In the genomic region with DNA sequence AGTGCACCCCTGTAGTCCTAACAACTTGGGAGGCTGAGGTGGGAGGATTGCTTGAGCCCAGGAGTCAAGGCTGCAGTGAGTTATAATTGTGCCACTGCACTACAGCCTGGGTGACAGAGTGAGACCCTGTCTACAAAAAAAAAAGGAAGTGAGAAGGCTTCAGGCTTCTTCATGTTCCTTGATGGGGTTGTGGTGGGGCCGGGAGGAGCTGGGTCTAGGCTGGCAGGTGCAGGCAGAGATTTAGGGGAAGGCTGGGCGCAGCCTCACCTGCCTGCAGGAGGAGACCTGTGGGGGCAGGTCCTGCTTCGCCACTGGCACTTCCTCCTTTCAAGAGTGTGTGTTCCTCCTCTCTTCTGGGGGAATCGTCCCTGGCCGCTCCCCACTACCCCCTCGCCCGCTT, we compare ENCODE assay signal across 14 cellular contexts.
DNase-seq lines count a peak whose midpoint lies in the region; ATAC-seq, FAIRE-seq and TF ChIP-seq lines count a peak whose summit lies in the region.
"Had no signal": no experiment of that assay in that cellular context is flagged by ENCODE, and none has a peak within 500 bp of the region (broad histone marks: within the 10 kb centered on the region; RNA-seq: fewer than 3 reads in every experiment).

No MANE protein-coding gene starts in this region.

- H3K79me1 ChIP-seq in mesendoderm (ENCODE audit: low read length), result no peaks in the 10 kb centered on the region

- H3K4me1 Mint-ChIP-seq in activated CD8-positive, alpha-beta T cell treated with anti-CD3 and anti-CD28 coated beads for 36 hours (ENCODE audit: low read depth), result no peaks in the 10 kb centered on the region
- H3K4me1 Mint-ChIP-seq in chondrocyte (ENCODE audit: low read depth), result no peaks in the 10 kb centered on the region

- CTCF ChIA-PET in GM12878 (lab: Yijun Ruan, JAX), result interaction anchor here (0.6 to 2.6 kb wide), 2 partner anchors 12 to 147 kb away, joined by 3 to 7 read pairs; no protein-coding TSS in a partner anchor
- CTCF ChIA-PET in activated CD8-positive, alpha-beta T cell treated with anti-CD3 and anti-CD28 coated beads for 36 hours (lab: Charles Lee), result no interaction called here

- H3K27me3 Mint-ChIP-seq in activated CD8-positive, alpha-beta T cell treated with anti-CD3 and anti-CD28 coated beads for 36 hours, result no peaks in the 10 kb centered on the region
- peaks cover 6% of the 10 kb centered on the region for H3K27me3 Mint-ChIP-seq in chondrocyte (ENCODE audit: low read depth)

- H3K4me3 ChIP-seq in GM12878 (no peak overlapping the region), mesendoderm (ENCODE audit: low read length) (no peak overlapping the region)
- H3K4me3 ChIP-seq: BLaER1, gastroesophageal sphincter, skin epidermis, vagina had no signal

- no peak overlapping the region for H3K56ac ChIP-seq in mesendoderm (ENCODE audit: low read length)

- no peak for TF ChIP-seq POLR2A in GM12878 (IDR thresholded peaks at IDR 0.05; ENCODE audit: low read depth, low read length)

- no peak overlapping the region for H3K9ac ChIP-seq in GM12878 (ENCODE audit: control insufficient read depth, insufficient read depth, low read length)
- no peak overlapping the region for H3K9ac ChIP-seq in mesendoderm (ENCODE audit: low read length)
- H3K9ac ChIP-seq: BLaER1 had no signal

- TF ChIP-seq EP300 in GM12878 (IDR thresholded peaks at IDR 0.05; ENCODE audit: borderline replicate concordance in 1 of 2, control insufficient read depth in 1 of 2, low read depth in 2 of 2, low read length in 2 of 2), result 0 out of 4 replicates have a peak, but pooled peaks of 1 of the 2 experiments have one; percentile 21

- no peak overlapping the region for H3K27ac Mint-ChIP-seq in activated CD8-positive, alpha-beta T cell treated with anti-CD3 and anti-CD28 coated beads for 36 hours
- H3K27ac Mint-ChIP-seq in chondrocyte (ENCODE audit: unreplicated experiment), result no peak overlapping the region

- no peak overlapping the region for H2BK120ac ChIP-seq in mesendoderm (ENCODE audit: low read depth, low read length)

- no peaks in the 10 kb centered on the region for H3K36me3 ChIP-seq in GM12878 (ENCODE audit: control insufficient read depth in 2 of 2, insufficient read depth in 2 of 2, low read length in 1 of 2)
- H3K36me3 ChIP-seq in mesendoderm (ENCODE audit: control insufficient read depth, insufficient read depth, low read length), result no peaks in the 10 kb centered on the region
- H3K36me3 ChIP-seq: BLaER1, gastroesophageal sphincter, vagina had no signal

- no peak overlapping the region for H2BK5ac ChIP-seq in mesendoderm (ENCODE audit: low read length)

- peak overlapping the region; percentile 64 for H3K4me2 ChIP-seq in GM12878 (ENCODE audit: control insufficient read depth, insufficient read depth)
- no peak overlapping the region for H3K4me2 ChIP-seq in mesendoderm (ENCODE audit: low read length)
- H3K4me2 ChIP-seq: BLaER1 had no signal

- H3K27ac ChIP-seq in GM12878 (ENCODE audit: control insufficient read depth, insufficient read depth) (no peak overlapping the region; the same call in 1 of the 2 replicates), mesendoderm (ENCODE audit: low read depth, low read length) (no peak overlapping the region)
- H3K27ac ChIP-seq: BLaER1, gastroesophageal sphincter, skin epidermis, vagina had no signal

- ATAC-seq in GM21717 (IDR thresholded peaks at IDR 0.05; ENCODE audit: unreplicated experiment) (peak; percentile 69), HG03280 (IDR thresholded peaks at IDR 0.05; ENCODE audit: unreplicated experiment) (peak; percentile 72), GM12878 (peak; percentile 97)
- ATAC-seq in activated CD8-positive, alpha-beta T cell treated with anti-CD3 and anti-CD28 coated beads for 36 hours, result no peak
- ATAC-seq: gastroesophageal sphincter had no signal

- POLR2A ChIA-PET in GM12878 (lab: Charles Lee), result interaction anchor here (0.6 kb wide), 1 partner anchor 587 kb away, joined by 4 read pairs; no protein-coding TSS in a partner anchor
- POLR2A ChIA-PET in activated CD8-positive, alpha-beta T cell treated with anti-CD3 and anti-CD28 coated beads for 36 hours (lab: Charles Lee), result no interaction called here

- WGBS in GM12878 (ENCODE audit: insufficient coverage, insufficient replicate concordance, low lambda C conversion rate, missing lambda C conversion rate), result 51% methylated on average over 7 of the region's 7 CpGs
- no CpG with 5 or more reads among the region's 7 CpGs for WGBS in mesendoderm (ENCODE audit: extremely low coverage, insufficient coverage, low lambda C conversion rate)

- no peaks in the 10 kb centered on the region for H3K79me2 ChIP-seq in GM12878 (ENCODE audit: control insufficient read depth, insufficient read depth, low read length)
- H3K79me2 ChIP-seq in mesendoderm (ENCODE audit: control insufficient read depth, insufficient read depth, low read length), result no peaks in the 10 kb centered on the region

- peaks cover 21% of the 10 kb centered on the region for H3K4me1 ChIP-seq in GM12878 (ENCODE audit: control insufficient read depth, insufficient read depth, low read length)
- H3K4me1 ChIP-seq in mesendoderm (ENCODE audit: control insufficient read depth, low read depth, low read length), result peaks cover 2% of the 10 kb centered on the region

- TF ChIP-seq CTCF in GM12878 (IDR thresholded peaks at IDR 0.05 in 2 of 3, conservative IDR thresholded peaks at IDR 0.05 in 1 of 3; ENCODE audit: control insufficient read depth in 2 of 3, extremely low read depth in 1 of 3, insufficient read depth in 1 of 3, low read depth in 3 of 3, low read length in 3 of 3) (no peak), chondrocyte (IDR thresholded peaks at IDR 0.05) (no peak)
- TF ChIP-seq CTCF in activated CD8-positive, alpha-beta T cell treated with anti-CD3 and anti-CD28 coated beads for 36 hours (IDR thresholded peaks at IDR 0.05), result no peak

- no peak overlapping the region for H3K4ac ChIP-seq in mesendoderm (ENCODE audit: low read depth, low read length)

- intact Hi-C loops in GM12878 (cut with micrococcal nuclease; ENCODE audit: unreplicated experiment), result no loop called here
- intact Hi-C loops in activated CD8-positive, alpha-beta T cell treated with anti-CD3 and anti-CD28 coated beads for 36 hours (cut with micrococcal nuclease), result no loop called here

- H4K5ac ChIP-seq in mesendoderm (ENCODE audit: low read length), result no peak overlapping the region

- H4K8ac ChIP-seq in mesendoderm (ENCODE audit: low read depth, low read length), result no peak overlapping the region

- H3K23ac ChIP-seq in mesendoderm (ENCODE audit: low read length), result no peak overlapping the region

- DNase-seq in GM18507 (ENCODE audit: extremely low spot score, insufficient read length, low read depth) (no peak), GM12878 (ENCODE audit: low read depth, low spot score) (no peak), mesendoderm (no peak), chondrocyte (ENCODE audit: low spot score) (no peak), mucosa of gallbladder (ENCODE audit: low spot score) (no peak)
- no peak for DNase-seq in activated CD8-positive, alpha-beta T cell treated with anti-CD3 and anti-CD28 coated beads for 36 hours
- DNase-seq: Kasumi-1, Right ventricle myocardium superior had no signal

- H3K9me3 Mint-ChIP-seq in activated CD8-positive, alpha-beta T cell treated with anti-CD3 and anti-CD28 coated beads for 36 hours, result peaks cover 12% of the 10 kb centered on the region
- H3K9me3 Mint-ChIP-seq in chondrocyte (ENCODE audit: low read depth), result peaks cover 15% of the 10 kb centered on the region

- no peaks in the 10 kb centered on the region for H3K27me3 ChIP-seq in GM12878 (replicated peaks in 1 of 2; ENCODE audit: control insufficient read depth in 2 of 2, insufficient read depth in 2 of 2, low read length in 1 of 2)
- H3K27me3 ChIP-seq in mesendoderm (ENCODE audit: insufficient read depth, low read length, poor library complexity), result no peaks in the 10 kb centered on the region
- H3K27me3 ChIP-seq: BLaER1, gastroesophageal sphincter, vagina had no signal

- no peak overlapping the region for H2AK5ac ChIP-seq in mesendoderm (ENCODE audit: low read length)

- no peak overlapping the region for H2BK15ac ChIP-seq in mesendoderm (replicated peaks; ENCODE audit: low read depth)

- H2AFZ ChIP-seq in GM12878 (ENCODE audit: control insufficient read depth, low read depth, low read length), result no peak overlapping the region; the same call in 1 of the 2 replicates

- no peak overlapping the region for H3K18ac ChIP-seq in mesendoderm (ENCODE audit: low read length)

- no peak overlapping the region for H3K4me3 Mint-ChIP-seq in activated CD8-positive, alpha-beta T cell treated with anti-CD3 and anti-CD28 coated beads for 36 hours
- H3K4me3 Mint-ChIP-seq in chondrocyte (ENCODE audit: unreplicated experiment), result no peak overlapping the region

- RAD21 ChIA-PET in GM12878 (lab: Charles Lee; ENCODE audit: unreplicated experiment), result no interaction called here

- in situ Hi-C loops in GM12878 (cut with MboI), result no loop called here

- SMC1A ChIA-PET in GM12878 (lab: Charles Lee; ENCODE audit: uncharacterized antibody, unreplicated experiment), result no interaction called here

- BruUV-seq in GM12878 (replicated peaks; lab: Mats Ljungman, UMichigan), result no TSS peak

- peaks cover 7% of the 10 kb centered on the region; the same call in 2 of the 3 replicates for H3K9me3 ChIP-seq in GM12878 (replicated peaks; ENCODE audit: control insufficient read depth, insufficient read depth, low read length)
- H3K9me3 ChIP-seq: vagina had no signal

- FAIRE-seq in GM18507 (lab: Jason Lieb, UNC) (peak; percentile 83), GM12878 (lab: Jason Lieb, UNC) (no peak)

- no peaks in the 10 kb centered on the region for H4K20me1 ChIP-seq in GM12878 (ENCODE audit: control insufficient read depth, insufficient read depth)
- H4K20me1 ChIP-seq: BLaER1 had no signal

- H3K36me3 Mint-ChIP-seq in activated CD8-positive, alpha-beta T cell treated with anti-CD3 and anti-CD28 coated beads for 36 hours (ENCODE audit: low read depth), result no peaks in the 10 kb centered on the region
- peaks cover 12% of the 10 kb centered on the region for H3K36me3 Mint-ChIP-seq in chondrocyte (ENCODE audit: low read depth)

- no peak for TF ChIP-seq RAD21 in GM12878 (IDR thresholded peaks at IDR 0.05; ENCODE audit: insufficient read depth, low read depth, low read length)

TF ChIP-seq in GM12878, 131 proteins besides CTCF, POLR2A, EP300 and RAD21 (continues in another document):
- TF ChIP-seq CREM (IDR thresholded peaks at IDR 0.05; ENCODE audit: low read depth) (0 out of 2 replicates have a peak, but pooled peaks have one; percentile 10), SPI1 (IDR thresholded peaks at IDR 0.05; ENCODE audit: borderline replicate concordance, insufficient read depth, low read depth, low read length) (peak; percentile 93), RUNX3 (IDR thresholded peaks at IDR 0.05; ENCODE audit: low read length) (peak; percentile 59), SRF (IDR thresholded peaks at IDR 0.05; ENCODE audit: low read depth in 2 of 2, low read length in 2 of 2) (no peak), IKZF2 (IDR thresholded peaks at IDR 0.05) (peak in 1 of 2 experiments; percentile 59; a peak in 2 of 4 replicates), TBL1XR1 (IDR thresholded peaks at IDR 0.05; ENCODE audit: low read depth, low read length) (no peak), BCL11A (IDR thresholded peaks at IDR 0.05; ENCODE audit: low read depth, low read length) (peak; percentile 38; the same call in 1 of the 2 replicates), IKZF1 (conservative IDR thresholded peaks at IDR 0.05) (peak; percentile 29; the same call in 1 of the 2 replicates)
